14 cellular contexts compared by ENCODE assay signal in the genomic region with DNA sequence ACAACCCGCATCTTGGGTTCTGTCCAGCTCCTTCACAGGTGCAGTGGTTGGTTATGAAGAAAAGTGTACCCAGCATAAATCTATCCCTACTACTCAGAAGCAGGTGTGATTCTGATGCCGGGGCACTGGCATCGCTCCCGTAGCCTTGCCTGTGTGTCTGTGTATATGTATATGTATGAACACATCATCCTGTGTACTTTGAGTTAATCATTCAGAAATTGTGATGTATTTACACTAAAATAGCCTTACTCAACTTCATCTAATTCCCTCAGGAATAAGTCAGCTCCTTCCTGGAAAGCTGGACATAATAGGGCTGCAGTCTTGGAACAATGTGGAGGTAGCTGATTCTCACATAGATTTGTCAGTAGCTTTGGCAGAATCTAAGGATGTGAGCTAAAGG. TPM values are rescaled to one million over a fixed set of nuclear protein-coding genes. Genes with fewer than 3 reads are reported as not detected.
DNase-seq lines count a peak whose midpoint lies in the region; ATAC-seq, FAIRE-seq and TF ChIP-seq lines count a peak whose summit lies in the region.
"Had no signal": no experiment of that assay in that cellular context is flagged by ENCODE, and none has a peak within 500 bp of the region (broad histone marks: within the 10 kb centered on the region; RNA-seq: fewer than 3 reads in every experiment).

No MANE protein-coding gene starts in this region.

- H3K27ac Mint-ChIP-seq in activated CD4-positive, alpha-beta T cell treated with anti-CD3 and anti-CD28 coated beads, Interleukin-2, amount 10 ng/mL, durations not matched to agents 24 days and 14 days: peak overlapping the region; percentile 78
- no peak overlapping the region for H3K27ac Mint-ChIP-seq in endothelial cell (ENCODE audit: unreplicated experiment)

- 3% methylated on average over 4 of the region's 4 CpGs for WGBS in A549 (ENCODE audit: missing lambda C conversion rate)

- peak overlapping the region; percentile 20 to 30; a peak in 2 of 6 replicates for H3K27ac ChIP-seq in A549
- H3K27ac ChIP-seq: PC-9 had no signal

- H3K4me3 ChIP-seq in A549: no peak overlapping the region
- no peak overlapping the region for H3K4me3 ChIP-seq in fibroblast of the aortic adventitia (ENCODE audit: low read depth, low read length)
- H3K4me3 ChIP-seq: PC-9 had no signal

- ATAC-seq in A549: peak; percentile 47 to 77
- ATAC-seq in HG03378 (IDR thresholded peaks at IDR 0.05; ENCODE audit: unreplicated experiment): no peak
- ATAC-seq: HCT116 had no signal

- peaks cover 30% of the 10 kb centered on the region for H3K4me1 ChIP-seq in A549

- 0 out of 5 replicates have a peak, but pooled peaks of 1 of the 2 experiments have one; percentile 13 for TF ChIP-seq RAD21 in A549 (conservative IDR thresholded peaks at IDR 0.05 in 1 of 2, IDR thresholded peaks at IDR 0.05 in 1 of 2)

- H3K36me3 Mint-ChIP-seq in activated CD4-positive, alpha-beta T cell treated with anti-CD3 and anti-CD28 coated beads, Interleukin-2, amount 10 ng/mL, durations not matched to agents 24 days and 14 days (ENCODE audit: low read depth): peaks cover 62% of the 10 kb centered on the region
- H3K36me3 Mint-ChIP-seq in endothelial cell (ENCODE audit: low read depth, unreplicated experiment): no peaks in the 10 kb centered on the region

- no peak for TF ChIP-seq POLR2A in A549 (IDR thresholded peaks at IDR 0.05; ENCODE audit: low read length)

- TF ChIP-seq CTCF in A549 (IDR thresholded peaks at IDR 0.05): no peak
- no peak for TF ChIP-seq CTCF in fibroblast of the aortic adventitia (IDR thresholded peaks at IDR 0.05; ENCODE audit: insufficient read depth, low read length)
- TF ChIP-seq CTCF in endothelial cell (IDR thresholded peaks at IDR 0.05; ENCODE audit: unreplicated experiment): no peak

- no peak for FAIRE-seq in A549 (lab: Jason Lieb, UNC)
- FAIRE-seq: HTR-8/SVneo had no signal

- TF ChIP-seq EP300 in A549 (IDR thresholded peaks at IDR 0.05): no peak

- peak overlapping the region; percentile 63 for H3K4me2 ChIP-seq in A549
- H3K4me2 ChIP-seq: PC-9 had no signal

- CTCF ChIA-PET in A549 (lab: Yijun Ruan, JAX): interaction anchor here (1.1 to 1.6 kb wide), 4 partner anchors 10 to 24 kb away, joined by 3 to 4 read pairs (median 4); no protein-coding TSS in a partner anchor

- peaks cover 68% of the 10 kb centered on the region for H3K4me1 Mint-ChIP-seq in activated CD4-positive, alpha-beta T cell treated with anti-CD3 and anti-CD28 coated beads, Interleukin-2, amount 10 ng/mL, durations not matched to agents 24 days and 14 days
- H3K4me1 Mint-ChIP-seq in endothelial cell (ENCODE audit: unreplicated experiment): no peaks in the 10 kb centered on the region

- POLR2A ChIA-PET in A549 (lab: Yijun Ruan, JAX): no interaction called here

- H3K27me3 Mint-ChIP-seq in activated CD4-positive, alpha-beta T cell treated with anti-CD3 and anti-CD28 coated beads, Interleukin-2, amount 10 ng/mL, durations not matched to agents 24 days and 14 days: no peaks in the 10 kb centered on the region
- peaks cover 2% of the 10 kb centered on the region for H3K27me3 Mint-ChIP-seq in endothelial cell (ENCODE audit: unreplicated experiment)

- no peaks in the 10 kb centered on the region for H3K9me3 ChIP-seq in A549

- H3K4me3 Mint-ChIP-seq in activated CD4-positive, alpha-beta T cell treated with anti-CD3 and anti-CD28 coated beads, Interleukin-2, amount 10 ng/mL, durations not matched to agents 24 days and 14 days: no peak overlapping the region
- no peak overlapping the region for H3K4me3 Mint-ChIP-seq in endothelial cell (ENCODE audit: unreplicated experiment)

- H3K9me3 Mint-ChIP-seq in activated CD4-positive, alpha-beta T cell treated with anti-CD3 and anti-CD28 coated beads, Interleukin-2, amount 10 ng/mL, durations not matched to agents 24 days and 14 days: peaks cover 5% of the 10 kb centered on the region
- no peaks in the 10 kb centered on the region for H3K9me3 Mint-ChIP-seq in endothelial cell (ENCODE audit: unreplicated experiment)

- peak; percentile 51 for DNase-seq in activated CD4-positive, alpha-beta T cell treated with anti-CD3 and anti-CD28 coated beads, Interleukin-2, amount 10 ng/mL, durations not matched to agents 24 days and 14 days
- no peak for DNase-seq in activated CD4-positive, alpha-beta T cell treated with anti-CD3 and anti-CD28 coated beads, Interleukin-2, amount 50 U/mL, for 1 hour
- DNase-seq in A549 (ENCODE audit: low read depth in 1 of 2, low spot score in 1 of 2) (peak in 1 of 2 experiments; percentile 53), RPMI8226 (peak; percentile 24), fibroblast of the aortic adventitia (ENCODE audit: low read depth) (peak; percentile 28), NCI-H524 (lab: John Stamatoyannopoulos, UW) (no peak), endothelial cell (ENCODE audit: low spot score) (no peak)
- DNase-seq: GF-D8, NCI-H748 treated with DMSO at 0.1 percent for 48 hours, PC-9 had no signal

- intact Hi-C loops in activated CD4-positive, alpha-beta T cell treated with anti-CD3 and anti-CD28 coated beads, Interleukin-2, amount 10 ng/mL, durations not matched to agents 24 days and 14 days (cut with micrococcal nuclease): loop anchor here (5.0 kb wide), 1 partner anchor 275 kb away; no protein-coding TSS in a partner anchor

TF ChIP-seq in A549, 52 proteins besides CTCF, POLR2A, EP300 and RAD21:
- TF ChIP-seq CBX8 (IDR thresholded peaks at IDR 0.05) (no peak), SMC3 (IDR thresholded peaks at IDR 0.05) (peak; percentile 9; the same call in 1 of the 3 replicates), MYC (IDR thresholded peaks at IDR 0.05; ENCODE audit: borderline replicate concordance, low read length) (0 out of 2 replicates have a peak, but pooled peaks have one; percentile 32), JUNB (IDR thresholded peaks at IDR 0.05) (peak; percentile 54)

RNA-seq across cellular contexts. Expression of a gene that starts 6.7 kb away (rescaled TPM):
- total RNA-seq in activated CD4-positive, alpha-beta T cell treated with anti-CD3 and anti-CD28 coated beads, Interleukin-2, amount 10 ng/mL, durations not matched to agents 24 days and 14 days: 587 and 596 TPM in 2 replicates
- polyA plus RNA-seq in A549 (2011; rRNA removed) (0.48 and 0.63 TPM in 2 replicates), A549 (2017; fragmentation: RNase III; extraction: RNeasy Plus Mini Kit Qiagen cat#74134 plus additional on column Dnase treatment) (1.1 to 1.9 TPM (median 1.8 TPM) in 3 replicates)
- polyA plus RNA-seq in A549 (2012; cell fraction: cytosol; rRNA removed): 0.20 and 0.23 TPM in 2 replicates
- polyA plus RNA-seq in A549 (2012; cell fraction: nucleus; rRNA removed): 0.17 and 0.31 TPM in 2 replicates
- 0.25 and 0.29 TPM in 2 replicates for polyA minus RNA-seq in A549 (2011; rRNA and poly(A)+ RNA removed)
- total RNA-seq in fibroblast of the aortic adventitia (ENCODE audit: low replicate concordance) (0.09 TPM in 1 of 2 replicates, not detected in the other), endothelial cell (ENCODE audit: unreplicated experiment) (not detected)
- total RNA-seq: A673 had no signal

RNA-seq across cellular contexts. Expression of a gene that starts 59.8 kb away (rescaled TPM):
- total RNA-seq in activated CD4-positive, alpha-beta T cell treated with anti-CD3 and anti-CD28 coated beads, Interleukin-2, amount 10 ng/mL, durations not matched to agents 24 days and 14 days: 50.5 and 60.5 TPM in 2 replicates
- polyA plus RNA-seq in A549 (2011; rRNA removed) (not detected in 2 replicates), A549 (2017; fragmentation: RNase III; extraction: RNeasy Plus Mini Kit Qiagen cat#74134 plus additional on column Dnase treatment) (0.03 TPM in 1 of 3 replicates, not detected in the others)
- 0.01 TPM in 1 of 2 replicates, not detected in the other for polyA plus RNA-seq in A549 (2012; cell fraction: cytosol; rRNA removed)
- polyA plus RNA-seq in A549 (2012; cell fraction: nucleus; rRNA removed): not detected in 2 replicates
- polyA minus RNA-seq in A549 (2011; rRNA and poly(A)+ RNA removed): not detected in 2 replicates
- total RNA-seq in fibroblast of the aortic adventitia (ENCODE audit: low replicate concordance) (0.09 TPM in 1 of 2 replicates, not detected in the other), endothelial cell (ENCODE audit: unreplicated experiment) (not detected)
- total RNA-seq: A673 had no signal

Comparison
In these comparisons a context has a peak if more than half of its experiments do, and no peak if none do; other contexts are left out.
1. DNase-seq: peak in activated CD4-positive, alpha-beta T cell treated with anti-CD3 and anti-CD28 coated beads, Interleukin-2, amount 10 ng/mL, durations not matched to agents 24 days and 14 days (single experiment), RPMI8226 (single experiment) and fibroblast of the aortic adventitia (single experiment); none in activated CD4-positive, alpha-beta T cell treated with anti-CD3 and anti-CD28 coated beads, Interleukin-2, amount 50 U/mL, for 1 hour (single experiment), NCI-H524 (0 of 2) and endothelial cell (single experiment).
2. RNA of a gene that starts 6.7 kb away (total RNA-seq): 587 to 596 TPM in activated CD4-positive, alpha-beta T cell treated with anti-CD3 and anti-CD28 coated beads, Interleukin-2, amount 10 ng/mL, durations not matched to agents 24 days and 14 days; 0.09 TPM in fibroblast of the aortic adventitia and not detected in endothelial cell (single experiment); every median in the first group is over 100 times any median in the second.
3. RNA of a gene that starts 59.8 kb away (total RNA-seq): 50.5 to 60.5 TPM in activated CD4-positive, alpha-beta T cell treated with anti-CD3 and anti-CD28 coated beads, Interleukin-2, amount 10 ng/mL, durations not matched to agents 24 days and 14 days; 0.09 TPM in fibroblast of the aortic adventitia and not detected in endothelial cell (single experiment); every median in the first group is over 10 times any median in the second.